In the genomic region with DNA sequence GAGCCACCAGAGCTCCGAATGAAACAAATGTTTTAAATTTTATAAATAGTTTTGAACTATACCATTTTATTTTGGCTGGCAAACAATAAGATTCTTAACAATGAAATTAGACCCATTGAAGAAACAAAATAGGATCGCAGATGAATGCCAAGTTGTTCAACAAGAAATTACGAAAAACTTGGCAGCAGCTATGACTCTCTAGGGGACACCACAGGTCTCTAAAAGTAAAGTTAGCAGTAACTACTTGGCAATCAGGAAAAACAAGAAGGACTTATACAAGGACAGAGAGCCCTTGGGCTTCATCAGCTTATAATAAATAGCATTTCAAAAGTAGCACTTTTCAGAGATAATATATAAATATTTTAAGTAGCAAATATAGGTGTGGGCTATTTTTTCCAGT, we compare ENCODE assay signal across 26 cellular contexts.
"Had no signal": no experiment of that assay in that cellular context is flagged by ENCODE, and none has a peak within 500 bp of the region (broad histone marks: within the 10 kb centered on the region; RNA-seq: fewer than 3 reads in every experiment).

No MANE protein-coding gene starts in this region.

- H3K27me3 ChIP-seq: stomach, suprapubic skin, testis, thyroid gland, tibial artery, tibial nerve, transverse colon, upper lobe of left lung, upper lobe of right lung, uterus, vagina had no signal

- H3K27ac ChIP-seq: stomach, suprapubic skin, testis, thoracic aorta, thyroid gland, tibial artery, tibial nerve, transverse colon, upper lobe of left lung, upper lobe of right lung, uterus, vagina had no signal

- DNase-seq: stimulated activated CD4-positive, alpha-beta T cell treated with anti-CD3 and anti-CD28 coated beads, Interleukin-2, amount 100 ng/mL, for 48 hours; stimulated activated CD4-positive, alpha-beta T cell treated with anti-CD3 and anti-CD28 coated beads, Interleukin-4, amount 100 ng/mL, for 1 hour; stimulated activated CD4-positive, alpha-beta T cell treated with anti-CD3 and anti-CD28 coated beads, Interleukin-4, amount 100 ng/mL, for 24 hours; stimulated activated CD4-positive, alpha-beta T cell treated with anti-CD3 and anti-CD28 coated beads, Interleukin-4, amount 100 ng/mL, for 4 hours; stimulated activated CD8-positive, alpha-beta memory T cell treated with anti-CD3 and anti-CD28 coated beads, Interleukin-4, amount 100 ng/mL, for 48 hours; stimulated activated naive B cell treated with anti-CD40 and anti-IgM and Interleukin-4, amounts not matched to agents 10 μg/mL and 1 μg/mL and 100 μg/mL, for 72 hours; stimulated activated naive CD4-positive, alpha-beta T cell; stimulated activated naive CD4-positive, alpha-beta T cell treated with Interleukin-2 at 50 U/mL for 16 hours; stimulated activated naive CD8-positive, alpha-beta T cell treated with anti-CD3 and anti-CD28 coated beads, Interleukin-15, amount 100 ng/mL, for 72 hours; stimulated activated naive CD8-positive, alpha-beta T cell treated with anti-CD3 and anti-CD28 coated beads, Interleukin-15, Interleukin-2, amounts not matched to agents 100 U/mL and 50 U/mL, for 24 hours; stomach; substantia nigra; testis; thyroid gland; tibial artery; transverse colon; trophoblast cell; upper lobe of left lung; upper lobe of right lung; uterus had no signal

- ATAC-seq: stimulated activated effector memory CD8-positive, alpha-beta T cell treated with anti-CD3 and anti-CD28 coated beads, Interleukin-12 subunit alpha, Interleukin-12 subunit beta, amount 100 ng/mL, for 72 hours; stimulated activated memory B cell treated with anti-CD40 and anti-IgM and Interleukin-4, amounts not matched to agents 10 μg/mL and 1 μg/mL and 100 μg/mL, for 72 hours; stimulated activated naive B cell treated with anti-CD40 and anti-IgM and Interleukin-4, amounts not matched to agents 10 μg/mL and 1 μg/mL and 100 μg/mL, for 72 hours; stimulated activated naive CD8-positive, alpha-beta T cell treated with anti-CD3 and anti-CD28 coated beads, Interleukin-15, amount 100 ng/mL, for 72 hours; stimulated activated naive CD8-positive, alpha-beta T cell treated with anti-CD3 and anti-CD28 coated beads, Interleukin-15, Interleukin-2, amounts not matched to agents 100 U/mL and 50 U/mL, for 24 hours; upper lobe of right lung had no signal

- H3K36me3 ChIP-seq: stomach, suprapubic skin, thoracic aorta, thyroid gland, tibial artery, tibial nerve, transverse colon, upper lobe of left lung, upper lobe of right lung, uterus, vagina had no signal

- H3K9me3 ChIP-seq: suprapubic skin, testis, thoracic aorta, thyroid gland, transverse colon, upper lobe of left lung, upper lobe of right lung, uterus, vagina had no signal

- H3K4me1 ChIP-seq: stomach, suprapubic skin, testis, thyroid gland, tibial artery, tibial nerve, transverse colon, upper lobe of left lung, upper lobe of right lung, uterus, vagina had no signal

- H3K4me3 ChIP-seq: stomach, suprapubic skin, testis, thoracic aorta, thyroid gland, tibial artery, tibial nerve, transverse colon, upper lobe of left lung, upper lobe of right lung, uterus, vagina had no signal
